In the genomic region with DNA sequence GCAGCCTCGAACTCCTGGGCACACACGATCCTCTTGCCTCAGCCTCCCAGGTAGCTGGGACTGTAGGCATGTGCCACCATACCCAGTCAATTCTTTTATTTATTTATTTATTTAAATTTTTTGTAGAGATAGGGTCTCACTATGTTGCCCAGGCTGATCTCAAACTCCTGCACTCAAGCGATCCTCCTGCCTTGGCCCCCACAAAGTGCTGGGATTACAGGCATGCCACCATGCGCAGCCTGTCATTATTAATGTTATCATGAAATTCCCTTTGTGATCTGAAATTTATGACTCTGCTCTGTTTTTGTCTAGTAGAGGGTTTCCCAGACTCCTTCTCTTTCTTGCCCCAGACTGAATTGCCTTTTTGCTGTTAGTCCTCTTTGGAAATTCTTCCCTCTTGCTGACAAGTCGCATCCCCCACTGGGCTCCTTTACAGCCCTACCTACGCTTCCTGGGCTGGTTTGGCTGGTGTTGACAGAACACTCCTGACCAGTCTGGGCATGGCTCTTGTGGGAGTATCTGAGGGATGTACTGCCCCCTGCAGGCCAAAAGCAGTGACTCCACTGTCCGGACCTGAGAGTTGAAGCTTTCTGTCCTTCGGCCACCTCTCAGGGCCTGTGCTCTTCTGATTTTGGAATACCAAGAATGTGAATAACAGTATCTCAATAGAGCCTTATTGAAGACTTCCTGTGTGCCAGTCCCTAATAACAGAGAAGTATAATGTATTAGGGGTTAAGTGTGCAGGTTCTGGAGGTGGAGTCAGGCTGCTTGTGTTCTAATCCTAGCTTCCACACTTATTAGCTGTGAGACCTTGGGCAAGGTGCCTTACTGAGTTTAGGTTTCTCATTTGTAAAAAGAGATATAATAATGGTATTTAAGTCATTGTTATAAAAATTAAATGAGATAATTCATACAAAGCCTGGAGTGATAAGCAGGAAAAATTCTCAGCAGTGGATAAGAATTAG, we compare ENCODE assay signal across 8 cellular contexts. TPM values are rescaled to one million over a fixed set of nuclear protein-coding genes. Genes with fewer than 3 reads are reported as not detected.
A peak's percentile ranks its signal among the peaks of the same experiment; 100 is the strongest.
DNase-seq lines count a peak whose midpoint lies in the region; ATAC-seq, FAIRE-seq and TF ChIP-seq lines count a peak whose summit lies in the region.

No MANE protein-coding gene starts in this region.

- TF ChIP-seq POLR2A in GM12891 (IDR thresholded peaks at IDR 0.05; ENCODE audit: low read depth, low read length): no peak

- peak; percentile 90 for FAIRE-seq in GM12891 (lab: Jason Lieb, UNC)
- FAIRE-seq in RCC 7860 (lab: Jason Lieb, UNC): no peak
- no peak for FAIRE-seq in urothelium cell line (lab: Jason Lieb, UNC)

- peaks cover 5% of the 10 kb centered on the region for H3K4me1 Mint-ChIP-seq in activated T-helper 17 cell treated with anti-CD3 and anti-CD28 coated beads, Interleukin-2, amount 50 U/mL, for 72 hours
- H3K4me1 Mint-ChIP-seq in progenitor cell of endocrine pancreas (ENCODE audit: low read depth): peaks cover 8% of the 10 kb centered on the region

- no peak overlapping the region for H3K27ac Mint-ChIP-seq in activated T-helper 17 cell treated with anti-CD3 and anti-CD28 coated beads, Interleukin-2, amount 50 U/mL, for 72 hours
- H3K27ac Mint-ChIP-seq in progenitor cell of endocrine pancreas: no peak overlapping the region

- no peaks in the 10 kb centered on the region for H3K27me3 Mint-ChIP-seq in activated T-helper 17 cell treated with anti-CD3 and anti-CD28 coated beads, Interleukin-2, amount 50 U/mL, for 72 hours
- H3K27me3 Mint-ChIP-seq in progenitor cell of endocrine pancreas: no peaks in the 10 kb centered on the region

- no peak overlapping the region for H3K4me3 Mint-ChIP-seq in activated T-helper 17 cell treated with anti-CD3 and anti-CD28 coated beads, Interleukin-2, amount 50 U/mL, for 72 hours
- H3K4me3 Mint-ChIP-seq in progenitor cell of endocrine pancreas (ENCODE audit: low read depth): no peak overlapping the region

- peak; percentile 85 for TF ChIP-seq CTCF in progenitor cell of endocrine pancreas (IDR thresholded peaks at IDR 0.05; ENCODE audit: unreplicated experiment)

- peak; percentile 24 for DNase-seq in 8988T
- DNase-seq in GM12891 (ENCODE audit: insufficient read length, low spot score): peak; percentile 32
- peak; percentile 28 for DNase-seq in RCC 7860 (ENCODE audit: low spot score)
- DNase-seq in germinal center (ENCODE audit: low spot score): peak; percentile 60
- DNase-seq in progenitor cell of endocrine pancreas (ENCODE audit: low spot score, unreplicated experiment): peak; percentile 64
- DNase-seq in urothelium cell line (ENCODE audit: low spot score): peak; percentile 77

- H3K36me3 Mint-ChIP-seq in activated T-helper 17 cell treated with anti-CD3 and anti-CD28 coated beads, Interleukin-2, amount 50 U/mL, for 72 hours (ENCODE audit: low read depth): peaks cover 28% of the 10 kb centered on the region
- no peaks in the 10 kb centered on the region for H3K36me3 Mint-ChIP-seq in progenitor cell of endocrine pancreas (ENCODE audit: insufficient read depth)

- ATAC-seq in HG03469 (IDR thresholded peaks at IDR 0.05; ENCODE audit: unreplicated experiment): peak; percentile 54
- ATAC-seq in activated T-helper 17 cell treated with anti-CD3 and anti-CD28 coated beads, Interleukin-2, amount 50 U/mL, for 72 hours (replicated peaks): peak; percentile 93

- H3K9me3 Mint-ChIP-seq in activated T-helper 17 cell treated with anti-CD3 and anti-CD28 coated beads, Interleukin-2, amount 50 U/mL, for 72 hours: no peaks in the 10 kb centered on the region
- H3K9me3 Mint-ChIP-seq in progenitor cell of endocrine pancreas (ENCODE audit: low read depth): no peaks in the 10 kb centered on the region

TF ChIP-seq in GM12891, 5 proteins besides CTCF, POLR2A, EP300 and RAD21:
- no peak for TF ChIP-seq POU2F2 (IDR thresholded peaks at IDR 0.05; ENCODE audit: low read depth, low read length)
- TF ChIP-seq POLR2AphosphoS5 (IDR thresholded peaks at IDR 0.05; ENCODE audit: low read depth, low read length): no peak
- TF ChIP-seq TAF1 (IDR thresholded peaks at IDR 0.05; ENCODE audit: low read depth, low read length): no peak
- no peak for TF ChIP-seq PAX5 (IDR thresholded peaks at IDR 0.05; ENCODE audit: insufficient read depth, low read length, severe bottlenecking)
- TF ChIP-seq SPI1 (IDR thresholded peaks at IDR 0.05; ENCODE audit: low read depth, low read length): no peak

RNA-seq across cellular contexts. Expression of a gene that starts 28.2 kb away (rescaled TPM):
- polyA plus RNA-seq in GM12891 (2012; ENCODE audit: low read depth, missing spikeins): 3.2 TPM
- 10 to 100 TPM; 14.7 to 15.2 TPM for total RNA-seq in activated T-helper 17 cell treated with anti-CD3 and anti-CD28 coated beads, Interleukin-2, amount 50 U/mL, for 72 hours
- 6.5 and 6.7 TPM in 2 replicates for total RNA-seq in progenitor cell of endocrine pancreas

RNA-seq across cellular contexts. Expression of a gene that starts 28.6 kb away (rescaled TPM):
- polyA plus RNA-seq in GM12891 (2012; ENCODE audit: low read depth, missing spikeins): 90.3 TPM
- total RNA-seq in activated T-helper 17 cell treated with anti-CD3 and anti-CD28 coated beads, Interleukin-2, amount 50 U/mL, for 72 hours: 100 to 1,000 TPM; 173 to 188 TPM
- total RNA-seq in progenitor cell of endocrine pancreas: 196 and 205 TPM in 2 replicates

Comparison
In these comparisons a context has a peak if more than half of its experiments do, and no peak if none do; other contexts are left out.
1. Peak in every context shown above with its lines: DNase-seq and ATAC-seq.
2. DNase-seq: peak in every context shown above with its lines; median percentile 77 in urothelium cell line; 64 in progenitor cell of endocrine pancreas; 60 in germinal center; 32 in GM12891; 28 in RCC 7860; 24 in 8988T.